In genomic region chr4:138938371-138938699, GRCh38 we compare ENCODE assay signal across 8 cellular contexts.
A peak's percentile ranks its signal among the peaks of the same experiment; 100 is the strongest.
DNase-seq lines count a peak whose midpoint lies in the region; ATAC-seq, FAIRE-seq and TF ChIP-seq lines count a peak whose summit lies in the region.

No MANE protein-coding gene starts in this region.

- no peaks in the 10 kb centered on the region for H3K36me3 Mint-ChIP-seq in osteocyte (ENCODE audit: unreplicated experiment)

- peak overlapping the region; percentile 42 for H3K4me3 Mint-ChIP-seq in osteocyte (ENCODE audit: unreplicated experiment)

- ATAC-seq in GM18861 (IDR thresholded peaks at IDR 0.05; ENCODE audit: unreplicated experiment): peak; percentile 82

- no peaks in the 10 kb centered on the region for H3K9me3 Mint-ChIP-seq in osteocyte (ENCODE audit: unreplicated experiment)

- TF ChIP-seq CTCF in AG09309 (IDR thresholded peaks at IDR 0.05; ENCODE audit: control insufficient read depth, insufficient read depth, low read depth, low read length, missing control alignments): peak; percentile 59
- TF ChIP-seq CTCF in osteocyte (IDR thresholded peaks at IDR 0.05): peak; percentile 73

- no peaks in the 10 kb centered on the region for H3K27me3 Mint-ChIP-seq in osteocyte (ENCODE audit: unreplicated experiment)

- DNase-seq in AG09309 (ENCODE audit: low read depth) (peak; percentile 41), HuH-7 (ENCODE audit: low spot score) (peak; percentile 25), RCC 7860 (ENCODE audit: low spot score) (peak; percentile 28), fibroblast of peridontal ligament (ENCODE audit: extremely low read depth) (peak; percentile 84), osteocyte (ENCODE audit: extremely low spot score, unreplicated experiment) (no peak)
- DNase-seq in activated CD8-positive, alpha-beta memory T cell treated with anti-CD3 and anti-CD28 coated beads for 24 hours: no peak
- no peak for DNase-seq in activated CD4-positive, CD25-positive, alpha-beta regulatory T cell (lab: John Stamatoyannopoulos, UW)

- H3K4me3 ChIP-seq in AG09309 (ENCODE audit: control insufficient read depth, low read depth, low read length): no peak overlapping the region

- peak overlapping the region; percentile 48 for H3K27ac Mint-ChIP-seq in osteocyte (ENCODE audit: unreplicated experiment)

- peaks cover 21% of the 10 kb centered on the region for H3K4me1 Mint-ChIP-seq in osteocyte (ENCODE audit: unreplicated experiment)

- FAIRE-seq in RCC 7860 (lab: Jason Lieb, UNC): peak; percentile 49

Comparison
In these comparisons a context has a peak if more than half of its experiments do, and no peak if none do; other contexts are left out.
1. DNase-seq: peak in AG09309 (single experiment), HuH-7 (single experiment), RCC 7860 (single experiment) and fibroblast of peridontal ligament (single experiment); none in osteocyte (single experiment), activated CD8-positive, alpha-beta memory T cell treated with anti-CD3 and anti-CD28 coated beads for 24 hours (single experiment) and activated CD4-positive, CD25-positive, alpha-beta regulatory T cell (0 of 4).